14 cellular contexts compared by ENCODE assay signal in the genomic region with DNA sequence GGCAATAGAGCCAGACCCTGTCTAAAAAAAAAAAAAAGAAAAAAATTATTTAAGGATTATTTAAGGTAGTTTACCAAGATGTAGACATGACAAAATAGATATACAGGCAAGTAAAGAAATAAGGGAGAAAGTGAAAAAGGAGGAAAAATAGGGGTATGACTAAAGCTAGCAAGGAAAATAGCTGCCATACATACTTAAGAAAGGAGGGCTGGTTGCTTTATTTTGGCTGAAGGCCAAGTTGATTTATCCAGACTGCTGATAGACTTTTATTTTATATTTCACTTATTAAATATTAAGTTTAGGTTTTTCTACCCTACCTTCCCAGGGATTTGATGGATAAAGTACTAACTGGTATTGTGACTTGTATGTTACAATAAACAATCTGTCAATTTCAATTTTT. TPM values are rescaled to one million over a fixed set of nuclear protein-coding genes. Genes with fewer than 3 reads are reported as not detected.
DNase-seq lines count a peak whose midpoint lies in the region; TF ChIP-seq lines count a peak whose summit lies in the region.
"Had no signal": no experiment of that assay in that cellular context is flagged by ENCODE, and none has a peak within 500 bp of the region (broad histone marks: within the 10 kb centered on the region; RNA-seq: fewer than 3 reads in every experiment).

No MANE protein-coding gene starts in this region.

- H3K36me3 Mint-ChIP-seq in T-helper 1 cell treated with Interleukin-12 subunit alpha and Interleukin-12 subunit beta and Interleukin-4 antibody, amounts not matched to agents 30 μg/mL and 1 μg/mL, for 36 hours (ENCODE audit: low read depth) = peaks cover 17% of the 10 kb centered on the region
- no peaks in the 10 kb centered on the region for H3K36me3 Mint-ChIP-seq in brain

- H3K27ac ChIP-seq in mesodermal cell (ENCODE audit: low read depth, low read length, severe bottlenecking) = peak overlapping the region; percentile 97
- H3K27ac ChIP-seq: Peyer's patch, thyroid gland had no signal

- no peak for TF ChIP-seq EP300 in Ishikawa (IDR thresholded peaks at IDR 0.05; ENCODE audit: borderline replicate concordance)

- no peaks in the 10 kb centered on the region for H3K27me3 Mint-ChIP-seq in T-helper 1 cell treated with Interleukin-12 subunit alpha and Interleukin-12 subunit beta and Interleukin-4 antibody, amounts not matched to agents 30 μg/mL and 1 μg/mL, for 36 hours (ENCODE audit: low read depth)
- no peaks in the 10 kb centered on the region for H3K27me3 Mint-ChIP-seq in brain

- no peak overlapping the region for H3K4me3 ChIP-seq in mesodermal cell (ENCODE audit: extremely low read depth, insufficient read depth, low read length, poor library complexity, severe bottlenecking)
- H3K4me3 ChIP-seq: HAP-1, Peyer's patch, thyroid gland had no signal

- no peak overlapping the region for H3K4me3 Mint-ChIP-seq in T-helper 1 cell treated with Interleukin-12 subunit alpha and Interleukin-12 subunit beta and Interleukin-4 antibody, amounts not matched to agents 30 μg/mL and 1 μg/mL, for 36 hours
- H3K4me3 Mint-ChIP-seq in brain = no peak overlapping the region

- peaks cover 14% of the 10 kb centered on the region for H3K4me1 ChIP-seq in mesodermal cell (ENCODE audit: control insufficient read depth, insufficient read depth, low read length, poor library complexity, severe bottlenecking)
- H3K4me1 ChIP-seq: Peyer's patch, thyroid gland had no signal

- no peaks in the 10 kb centered on the region for H3K9me3 ChIP-seq in mesodermal cell (ENCODE audit: control insufficient read depth, low read length)
- H3K9me3 ChIP-seq: thyroid gland had no signal

- H3K27ac Mint-ChIP-seq in T-helper 1 cell treated with Interleukin-12 subunit alpha and Interleukin-12 subunit beta and Interleukin-4 antibody, amounts not matched to agents 30 μg/mL and 1 μg/mL, for 36 hours = peak overlapping the region; percentile 96
- peak overlapping the region in 4 of 5 experiments; percentile 94 to 99 (median 99) for H3K27ac Mint-ChIP-seq in brain

- DNase-seq in T-helper 1 cell = no peak
- no peak for DNase-seq in NOMO-1 (lab: John Stamatoyannopoulos, UW; ENCODE audit: unreplicated experiment in 2 of 2)
- DNase-seq in anterior cingulate cortex (lab: John Stamatoyannopoulos, UW) = no peak
- no peak for DNase-seq in NCI-H446 treated with DMSO at 0.1 percent for 48 hours (lab: John Stamatoyannopoulos, UW)
- DNase-seq: midbrain, MV-4-11, Peyer's patch, posterior cingulate gyrus, thyroid gland had no signal

- TF ChIP-seq RAD21 in Ishikawa (IDR thresholded peaks at IDR 0.05; ENCODE audit: low read depth) = no peak

- peaks cover 3% of the 10 kb centered on the region for H3K9me3 Mint-ChIP-seq in T-helper 1 cell treated with Interleukin-12 subunit alpha and Interleukin-12 subunit beta and Interleukin-4 antibody, amounts not matched to agents 30 μg/mL and 1 μg/mL, for 36 hours
- H3K9me3 Mint-ChIP-seq in brain = peaks cover 5 to 17% (median 12%) of the 10 kb centered on the region in 5 experiments

- no peaks in the 10 kb centered on the region for H3K36me3 ChIP-seq in mesodermal cell (ENCODE audit: control insufficient read depth, insufficient read depth, low read length)
- H3K36me3 ChIP-seq: HAP-1, Peyer's patch, thyroid gland had no signal

- no peak for TF ChIP-seq CTCF in brain (conservative IDR thresholded peaks at IDR 0.05)

- peaks cover 35% of the 10 kb centered on the region for H3K4me1 Mint-ChIP-seq in T-helper 1 cell treated with Interleukin-12 subunit alpha and Interleukin-12 subunit beta and Interleukin-4 antibody, amounts not matched to agents 30 μg/mL and 1 μg/mL, for 36 hours (ENCODE audit: low read depth)
- H3K4me1 Mint-ChIP-seq in brain = peaks cover 23% of the 10 kb centered on the region

TF ChIP-seq in Ishikawa, 13 proteins besides CTCF, POLR2A, EP300 and RAD21:
- TF ChIP-seq, protein P1, sequence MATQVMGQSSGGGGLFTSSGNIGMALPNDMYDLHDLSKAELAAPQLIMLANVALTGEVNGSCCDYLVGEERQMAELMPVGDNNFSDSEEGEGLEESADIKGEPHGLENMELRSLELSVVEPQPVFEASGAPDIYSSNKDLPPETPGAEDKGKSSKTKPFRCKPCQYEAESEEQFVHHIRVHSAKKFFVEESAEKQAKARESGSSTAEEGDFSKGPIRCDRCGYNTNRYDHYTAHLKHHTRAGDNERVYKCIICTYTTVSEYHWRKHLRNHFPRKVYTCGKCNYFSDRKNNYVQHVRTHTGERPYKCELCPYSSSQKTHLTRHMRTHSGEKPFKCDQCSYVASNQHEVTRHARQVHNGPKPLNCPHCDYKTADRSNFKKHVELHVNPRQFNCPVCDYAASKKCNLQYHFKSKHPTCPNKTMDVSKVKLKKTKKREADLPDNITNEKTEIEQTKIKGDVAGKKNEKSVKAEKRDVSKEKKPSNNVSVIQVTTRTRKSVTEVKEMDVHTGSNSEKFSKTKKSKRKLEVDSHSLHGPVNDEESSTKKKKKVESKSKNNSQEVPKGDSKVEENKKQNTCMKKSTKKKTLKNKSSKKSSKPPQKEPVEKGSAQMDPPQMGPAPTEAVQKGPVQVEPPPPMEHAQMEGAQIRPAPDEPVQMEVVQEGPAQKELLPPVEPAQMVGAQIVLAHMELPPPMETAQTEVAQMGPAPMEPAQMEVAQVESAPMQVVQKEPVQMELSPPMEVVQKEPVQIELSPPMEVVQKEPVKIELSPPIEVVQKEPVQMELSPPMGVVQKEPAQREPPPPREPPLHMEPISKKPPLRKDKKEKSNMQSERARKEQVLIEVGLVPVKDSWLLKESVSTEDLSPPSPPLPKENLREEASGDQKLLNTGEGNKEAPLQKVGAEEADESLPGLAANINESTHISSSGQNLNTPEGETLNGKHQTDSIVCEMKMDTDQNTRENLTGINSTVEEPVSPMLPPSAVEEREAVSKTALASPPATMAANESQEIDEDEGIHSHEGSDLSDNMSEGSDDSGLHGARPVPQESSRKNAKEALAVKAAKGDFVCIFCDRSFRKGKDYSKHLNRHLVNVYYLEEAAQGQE (IDR thresholded peaks at IDR 0.05; ENCODE audit: low read depth) = no peak
- TF ChIP-seq NFIC (IDR thresholded peaks at IDR 0.05) = peak; percentile 31; the same call in 1 of the 2 replicates

RNA-seq across cellular contexts. Expression of a gene that starts 8.3 kb away (rescaled TPM):
- polyA plus RNA-seq in brain (ENCODE audit: insufficient read depth, low read depth, low replicate concordance) = 6.4 TPM
- polyA plus RNA-seq in mesodermal cell (2013, experiment 1 of 2) = 20.2 TPM
- 20.6 TPM for polyA plus RNA-seq in mesodermal cell (2013, experiment 2 of 2)
